Comparison of ENCODE assay signal across 8 cellular contexts in the genomic region with DNA sequence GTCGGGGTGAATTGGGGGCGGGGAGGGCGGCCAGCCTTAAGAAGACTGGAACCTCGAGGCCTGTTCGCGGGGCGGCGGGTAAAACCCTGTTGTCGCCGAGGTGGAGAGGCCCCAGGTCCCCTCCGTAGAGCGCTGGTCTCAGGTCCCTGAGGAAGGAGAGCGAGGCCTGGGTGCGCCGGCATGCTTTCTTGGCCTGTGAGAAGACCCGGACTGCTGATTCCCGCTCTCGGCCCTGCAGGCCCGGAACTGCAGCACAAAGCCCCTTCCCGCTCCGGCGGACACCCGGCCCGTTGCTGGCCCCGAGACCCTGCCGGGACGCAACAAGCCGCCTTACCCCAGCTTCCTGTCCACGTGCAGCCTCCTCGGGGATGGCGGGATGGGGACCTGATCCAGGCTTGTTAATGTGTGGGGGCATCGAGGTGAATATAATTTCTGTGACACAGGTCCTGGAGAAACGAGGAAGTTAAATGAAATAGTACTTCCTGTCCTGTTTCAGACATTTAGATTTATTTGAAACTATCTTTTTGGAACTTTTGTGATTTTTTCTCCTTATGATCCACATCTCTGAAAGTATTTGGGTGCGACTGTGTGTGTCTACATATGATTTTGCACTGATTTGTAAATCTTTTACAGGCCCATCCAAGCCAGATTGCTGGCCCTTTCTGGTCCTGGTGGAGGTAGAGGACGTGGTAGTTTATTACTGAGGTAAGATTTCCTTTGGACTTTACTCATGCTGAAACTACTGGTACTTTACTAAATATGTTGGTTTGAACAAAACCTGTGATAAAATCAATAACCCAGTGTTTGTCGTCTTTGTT. TPM values are rescaled to one million over a fixed set of nuclear protein-coding genes. Genes with fewer than 3 reads are reported as not detected.
DNase-seq lines count a peak whose midpoint lies in the region; ATAC-seq and TF ChIP-seq lines count a peak whose summit lies in the region.

No MANE protein-coding gene starts in this region.

- peak overlapping the region; percentile 99 for H3K4me3 Mint-ChIP-seq in stimulated activated naive CD8-positive, alpha-beta T cell treated with anti-CD3 and anti-CD28 coated beads, Interleukin-15, Interleukin-2, amounts not matched to agents 100 ng/mL and 50 ng/mL, for 24 hours

- TF ChIP-seq CTCF in BE2C (IDR thresholded peaks at IDR 0.05; ENCODE audit: low read depth, low read length): no peak
- no peak for TF ChIP-seq CTCF in RWPE1 (conservative IDR thresholded peaks at IDR 0.05; ENCODE audit: low read depth)
- no peak for TF ChIP-seq CTCF in lower lobe of right lung (IDR thresholded peaks at IDR 0.05)

- peaks cover 53% of the 10 kb centered on the region for H3K4me1 Mint-ChIP-seq in stimulated activated naive CD8-positive, alpha-beta T cell treated with anti-CD3 and anti-CD28 coated beads, Interleukin-15, Interleukin-2, amounts not matched to agents 100 ng/mL and 50 ng/mL, for 24 hours (ENCODE audit: low read depth)

- H3K9me3 Mint-ChIP-seq in stimulated activated naive CD8-positive, alpha-beta T cell treated with anti-CD3 and anti-CD28 coated beads, Interleukin-15, Interleukin-2, amounts not matched to agents 100 ng/mL and 50 ng/mL, for 24 hours: no peaks in the 10 kb centered on the region

- H3K27me3 Mint-ChIP-seq in stimulated activated naive CD8-positive, alpha-beta T cell treated with anti-CD3 and anti-CD28 coated beads, Interleukin-15, Interleukin-2, amounts not matched to agents 100 ng/mL and 50 ng/mL, for 24 hours: no peaks in the 10 kb centered on the region

- CTCF ChIA-PET in RWPE1 (lab: Yijun Ruan, JAX): no interaction called here

- peak; percentile 54 for DNase-seq in BE2C
- peak; percentile 29 for DNase-seq in RWPE1 (ENCODE audit: low spot score)
- DNase-seq in lower lobe of right lung: no peak

- POLR2A ChIA-PET in RWPE1 (lab: Yijun Ruan, JAX; ENCODE audit: low non-redundant PET): no interaction called here

- ATAC-seq in GM18861 (IDR thresholded peaks at IDR 0.05; ENCODE audit: unreplicated experiment): peak; percentile 0
- ATAC-seq in HG03103 (IDR thresholded peaks at IDR 0.05; ENCODE audit: low read depth, unreplicated experiment): peak; percentile 3
- ATAC-seq in lower lobe of right lung: peak; percentile 24 to 47
- ATAC-seq in GM18520 (IDR thresholded peaks at IDR 0.05; ENCODE audit: unreplicated experiment): no peak

- peaks cover 47% of the 10 kb centered on the region for H3K36me3 ChIP-seq in BE2C
- peaks cover 44% of the 10 kb centered on the region for H3K36me3 ChIP-seq in lower lobe of right lung

- peaks cover 34% of the 10 kb centered on the region for H3K36me3 Mint-ChIP-seq in stimulated activated naive CD8-positive, alpha-beta T cell treated with anti-CD3 and anti-CD28 coated beads, Interleukin-15, Interleukin-2, amounts not matched to agents 100 ng/mL and 50 ng/mL, for 24 hours (ENCODE audit: low read depth)

- intact Hi-C loops in lower lobe of right lung (cut with DNase I): no loop called here

- H3K27ac Mint-ChIP-seq in stimulated activated naive CD8-positive, alpha-beta T cell treated with anti-CD3 and anti-CD28 coated beads, Interleukin-15, Interleukin-2, amounts not matched to agents 100 ng/mL and 50 ng/mL, for 24 hours: peak overlapping the region; percentile 100

- H3K4me1 ChIP-seq in BE2C (no peaks in the 10 kb centered on the region), lower lobe of right lung (peaks cover 31% of the 10 kb centered on the region)

- H3K27ac ChIP-seq in RWPE1 (peak overlapping the region; percentile 93), cingulate gyrus (ENCODE audit: low read depth, low read length) (peak overlapping the region; percentile 70), lower lobe of right lung (peak overlapping the region; percentile 95)

- H3K27me3 ChIP-seq in BE2C: no peaks in the 10 kb centered on the region
- no peaks in the 10 kb centered on the region for H3K27me3 ChIP-seq in lower lobe of right lung (ENCODE audit: low read depth)

- H3K9me3 ChIP-seq in BE2C (no peaks in the 10 kb centered on the region), lower lobe of right lung (no peaks in the 10 kb centered on the region)

- H3K4me3 ChIP-seq in BE2C (ENCODE audit: low read depth, low read length) (peak overlapping the region; percentile 96), lower lobe of right lung (peak overlapping the region; percentile 95)

RNA-seq across cellular contexts. Expression of a gene that starts 0.6 kb away (rescaled TPM):
- polyA plus RNA-seq in BE2C (2012; ENCODE audit: insufficient read depth, insufficient read length, low read depth): 68.9 TPM
- 42.9 TPM for total RNA-seq in lower lobe of right lung

RNA-seq across cellular contexts. Expression of a gene that starts 5.5 kb away (rescaled TPM):
- 16.5 TPM for polyA plus RNA-seq in BE2C (2012; ENCODE audit: insufficient read depth, insufficient read length, low read depth)
- 23.9 TPM for total RNA-seq in lower lobe of right lung

RNA-seq across cellular contexts. Expression of a gene that starts 58.1 kb away (rescaled TPM):
- 15.7 TPM for polyA plus RNA-seq in BE2C (2012; ENCODE audit: insufficient read depth, insufficient read length, low read depth)
- 34.2 TPM for total RNA-seq in lower lobe of right lung
